ENCODE assay signal across 8 cellular contexts in the genomic region with DNA sequence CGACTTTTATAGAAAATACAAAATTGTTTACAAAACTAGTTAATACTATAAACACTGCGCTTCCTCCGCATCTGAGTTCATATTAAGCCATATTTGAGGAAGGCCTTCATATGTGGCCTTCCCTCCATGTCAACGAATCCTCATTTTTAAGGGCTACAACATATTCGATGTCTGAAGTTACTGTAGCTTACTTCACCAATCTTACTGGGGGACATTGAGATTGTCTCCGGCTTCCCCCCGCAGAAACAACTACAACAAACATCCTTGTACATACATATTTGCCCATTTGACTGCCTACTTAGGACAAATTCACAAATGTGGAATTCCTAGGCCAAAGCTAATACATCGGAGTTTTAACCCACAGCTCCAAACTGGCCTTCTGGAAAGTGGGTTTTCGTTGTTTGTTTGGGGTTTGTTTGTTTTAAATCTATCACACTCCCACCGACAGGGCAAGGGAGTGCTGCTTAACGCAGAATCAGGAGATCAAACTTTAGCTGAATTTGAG. TPM values are rescaled to one million over a fixed set of nuclear protein-coding genes. Genes with fewer than 3 reads are reported as not detected.
DNase-seq lines count a peak whose midpoint lies in the region; ATAC-seq, FAIRE-seq and TF ChIP-seq lines count a peak whose summit lies in the region.

No MANE protein-coding gene starts in this region.

- H3K4me1 ChIP-seq in left ventricle myocardium inferior = peaks cover 41% of the 10 kb centered on the region
- peaks cover 54% of the 10 kb centered on the region for H3K4me1 ChIP-seq in HepG2 (ENCODE audit: insufficient read depth, low read length)
- H3K4me1 ChIP-seq in uterus = peaks cover 3 to 4% of the 10 kb centered on the region in 2 donors

- H3K27ac Mint-ChIP-seq in activated naive CD8-positive, alpha-beta T cell treated with anti-CD3 and anti-CD28 coated beads, Interleukin-2, amount 10 ng/mL, durations not matched to agents 7 days and 5 days = peak overlapping the region; percentile 28

- peaks cover 31% of the 10 kb centered on the region for H3K79me2 ChIP-seq in HepG2 (ENCODE audit: insufficient read depth, low read length)

- TSS peak; percentile 94 for BruUV-seq in HepG2 (replicated peaks; lab: Mats Ljungman, UMichigan)

- H3K9ac ChIP-seq in HepG2 (ENCODE audit: insufficient read depth, low read depth, low read length) = peak overlapping the region; percentile 98

- FAIRE-seq in HepG2 (lab: Jason Lieb, UNC) = peak; percentile 49

- in situ Hi-C loops in HepG2 (cut with HindIII; ENCODE audit: extremely low pct_ligation_motif_present, low pct_unique_long_range_greater_than_20kb) = no loop called here

- TF ChIP-seq RAD21 in HepG2 (CRISPR knock-in tag; IDR thresholded peaks at IDR 0.05) = no peak

- DNase-seq in left ventricle myocardium inferior (no peak), Right ventricle myocardium inferior (ENCODE audit: missing footprints) (no peak), HepG2 (ENCODE audit: low spot score) (no peak), uterus (no peak), T-helper 9 cell (no peak), NCI-H2227 (lab: John Stamatoyannopoulos, UW; ENCODE audit: unreplicated experiment) (no peak)
- no peak for DNase-seq in activated naive CD8-positive, alpha-beta T cell treated with anti-CD3 and anti-CD28 coated beads, Interleukin-2, amount 10 ng/mL, durations not matched to agents 7 days and 5 days

- WGBS in HepG2 (ENCODE audit: low lambda C conversion rate) = 29% methylated on average over 11 of the region's 11 CpGs

- ATAC-seq in Right ventricle myocardium inferior (no peak), HepG2 (no peak), HG02571 (IDR thresholded peaks at IDR 0.05; ENCODE audit: unreplicated experiment) (no peak)
- no peak for ATAC-seq in activated naive CD8-positive, alpha-beta T cell treated with anti-CD3 and anti-CD28 coated beads, Interleukin-2, amount 10 ng/mL, durations not matched to agents 7 days and 5 days (ENCODE audit: low read depth)

- TF ChIP-seq POLR2A in HepG2 (IDR thresholded peaks at IDR 0.05; ENCODE audit: insufficient read depth in 1 of 2, low read depth in 2 of 2, low read length in 2 of 2) (no peak), uterus (IDR thresholded peaks at IDR 0.05) (no peak)

- H3K36me3 ChIP-seq in left ventricle myocardium inferior = peaks cover 7% of the 10 kb centered on the region
- H3K36me3 ChIP-seq in HepG2 (replicated peaks in 1 of 2; ENCODE audit: control insufficient read depth in 1 of 2, insufficient read depth in 2 of 2, low read length in 2 of 2) = peaks cover 4 to 5% of the 10 kb centered on the region in 2 experiments
- H3K36me3 ChIP-seq in uterus = no peaks in the 10 kb centered on the region

- H3K27ac ChIP-seq in left ventricle myocardium inferior (replicated peaks) (peak overlapping the region; percentile 92), HepG2 (ENCODE audit: extremely low read length, insufficient read depth, low read length) (peak overlapping the region; percentile 75), uterus (peak overlapping the region; percentile 96 to 99)

- POLR2A ChIA-PET in activated naive CD8-positive, alpha-beta T cell treated with anti-CD3 and anti-CD28 coated beads, Interleukin-2, amount 10 ng/mL, durations not matched to agents 7 days and 5 days (lab: Charles Lee) = interaction anchor here (1.1 kb wide), 1 partner anchor 63 kb away, joined by 4 read pairs; no protein-coding TSS in a partner anchor
- POLR2A ChIA-PET in HepG2 (lab: Yijun Ruan, JAX) = interaction anchor here (0.8 kb wide), 1 partner anchor 660 kb away, joined by 3 read pairs; the partner anchor contains the start of gene UGDH

- H3K9me3 ChIP-seq in left ventricle myocardium inferior (replicated peaks) (no peaks in the 10 kb centered on the region), HepG2 (ENCODE audit: low read length) (no peaks in the 10 kb centered on the region), uterus (no peaks in the 10 kb centered on the region)

- H3K27me3 ChIP-seq in left ventricle myocardium inferior (ENCODE audit: low read depth) = no peaks in the 10 kb centered on the region
- H3K27me3 ChIP-seq in HepG2 (ENCODE audit: control insufficient read depth in 1 of 2, insufficient read depth in 2 of 2, low read length in 2 of 2) = no peaks in the 10 kb centered on the region
- H3K27me3 ChIP-seq in uterus = no peaks in the 10 kb centered on the region

- no peaks in the 10 kb centered on the region for H3K9me3 Mint-ChIP-seq in activated naive CD8-positive, alpha-beta T cell treated with anti-CD3 and anti-CD28 coated beads, Interleukin-2, amount 10 ng/mL, durations not matched to agents 7 days and 5 days

- H3K4me3 Mint-ChIP-seq in activated naive CD8-positive, alpha-beta T cell treated with anti-CD3 and anti-CD28 coated beads, Interleukin-2, amount 10 ng/mL, durations not matched to agents 7 days and 5 days = peak overlapping the region; percentile 74

- H3K4me3 ChIP-seq in left ventricle myocardium inferior = peak overlapping the region; percentile 88
- peak overlapping the region; percentile 72 to 96 (median 86) for H3K4me3 ChIP-seq in HepG2 (replicated peaks in 1 of 3; ENCODE audit: insufficient read depth in 1 of 3, low read depth in 2 of 3, low read length in 3 of 3)
- peak overlapping the region; percentile 87 to 98 for H3K4me3 ChIP-seq in uterus

- CTCF ChIA-PET in HepG2 (lab: Yijun Ruan, JAX; ENCODE audit: low intra/inter-chr PET ratio, low total read pairs) = no interaction called here

- H3K27me3 Mint-ChIP-seq in activated naive CD8-positive, alpha-beta T cell treated with anti-CD3 and anti-CD28 coated beads, Interleukin-2, amount 10 ng/mL, durations not matched to agents 7 days and 5 days = peaks cover 22% of the 10 kb centered on the region

- no peak for TF ChIP-seq EP300 in HepG2 (IDR thresholded peaks at IDR 0.05; ENCODE audit: low read depth in 2 of 2, low read length in 2 of 2)
- TF ChIP-seq EP300 in HepG2 (CRISPR knock-in tag; IDR thresholded peaks at IDR 0.05; ENCODE audit: borderline replicate concordance) = no peak

- H3K4me1 Mint-ChIP-seq in activated naive CD8-positive, alpha-beta T cell treated with anti-CD3 and anti-CD28 coated beads, Interleukin-2, amount 10 ng/mL, durations not matched to agents 7 days and 5 days = peaks cover 14% of the 10 kb centered on the region

- no peaks in the 10 kb centered on the region for H4K20me1 ChIP-seq in HepG2 (ENCODE audit: insufficient read depth, low read length)

- peak overlapping the region; percentile 81 for H3K4me2 ChIP-seq in HepG2 (ENCODE audit: low read depth, low read length)

- TF ChIP-seq CTCF in left ventricle myocardium inferior (IDR thresholded peaks at IDR 0.05; ENCODE audit: borderline replicate concordance) = peak; percentile 16
- 0 out of 2 replicates have a peak, but pooled peaks have one; percentile 3 for TF ChIP-seq CTCF in HepG2 (CRISPR knock-in tag; IDR thresholded peaks at IDR 0.05)
- TF ChIP-seq CTCF in uterus (IDR thresholded peaks at IDR 0.05) = no peak

- intact Hi-C loops in left ventricle myocardium inferior (cut with micrococcal nuclease) = no loop called here
- intact Hi-C loops in Right ventricle myocardium inferior (cut with DNase I) = no loop called here
- intact Hi-C loops in HepG2 (cut with micrococcal nuclease; ENCODE audit: unreplicated experiment) = no loop called here
- intact Hi-C loops in uterus (cut with DNase I; ENCODE audit: low total_unique reads) = no loop called here

- peak overlapping the region; percentile 35 for H2AFZ ChIP-seq in HepG2 (ENCODE audit: low read length)

- no peaks in the 10 kb centered on the region for H3K36me3 Mint-ChIP-seq in activated naive CD8-positive, alpha-beta T cell treated with anti-CD3 and anti-CD28 coated beads, Interleukin-2, amount 10 ng/mL, durations not matched to agents 7 days and 5 days

RNA-seq across cellular contexts. Expression of gene FAM114A1, which starts 0.6 kb away (rescaled TPM):
- total RNA-seq in left ventricle myocardium inferior (19.5 TPM), Right ventricle myocardium inferior (25.3 TPM), HepG2 (2016; rRNA removed; fragmentation: Illumina TruSeq; extraction: Trizol) (61.0 and 87.0 TPM in 2 replicates), uterus (100 to 1,000 TPM in 1 of 4 donors, 10 to 100 TPM in 3; 41.2 to 273 (median 52.7) TPM)
- total RNA-seq in activated naive CD8-positive, alpha-beta T cell treated with anti-CD3 and anti-CD28 coated beads, Interleukin-2, amount 10 ng/mL, durations not matched to agents 7 days and 5 days = under 1 TPM; 0.33 to 0.34 TPM
- 8.9 and 9.7 TPM in 2 replicates for total RNA-seq in HepG2 (2016; cell fraction: cytosol; rRNA removed; fragmentation: Illumina TruSeq; extraction: Trizol; ENCODE audit: low read depth)
- 59.7 and 78.6 TPM in 2 replicates for total RNA-seq in HepG2 (2016; cell fraction: insoluble cytoplasmic fraction; rRNA removed; fragmentation: Illumina TruSeq; extraction: Trizol)
- total RNA-seq in HepG2 (2016; cell fraction: membrane; rRNA removed; fragmentation: Illumina TruSeq; extraction: Trizol) = 27.8 and 30.9 TPM in 2 replicates
- 36.3 and 40.0 TPM in 2 replicates for total RNA-seq in HepG2 (2016; cell fraction: nucleus; rRNA removed; fragmentation: Illumina TruSeq; extraction: Trizol)
- 70.4 and 76.9 TPM in 2 replicates for polyA plus RNA-seq in HepG2 (2011; rRNA removed)
- polyA plus RNA-seq in HepG2 (2011; cell fraction: cytosol; rRNA removed) = 80.2 and 86.3 TPM in 2 replicates
- 71.8 and 99.8 TPM in 2 replicates for polyA plus RNA-seq in HepG2 (2011; cell fraction: nucleus; rRNA removed)
- polyA plus RNA-seq in HepG2 (2012) = 46.7 and 54.6 TPM in 2 replicates
- polyA plus RNA-seq in HepG2 (2016; cell fraction: cytosol; fragmentation: Illumina TruSeq; extraction: Trizol; ENCODE audit: low read depth) = 6.6 and 8.5 TPM in 2 replicates
- 47.8 and 57.1 TPM in 2 replicates for polyA plus RNA-seq in HepG2 (2016; cell fraction: insoluble cytoplasmic fraction; fragmentation: Illumina TruSeq; extraction: Trizol; ENCODE audit: low read depth)
- 14.4 and 15.0 TPM in 2 replicates for polyA plus RNA-seq in HepG2 (2016; cell fraction: membrane; fragmentation: Illumina TruSeq; extraction: Trizol; ENCODE audit: low read depth)
- 39.6 and 49.5 TPM in 2 replicates for polyA plus RNA-seq in HepG2 (2016; cell fraction: nucleus; fragmentation: Illumina TruSeq; extraction: Trizol; ENCODE audit: insufficient read depth, low read depth)
- 28.7 and 145 TPM in 2 replicates for polyA minus RNA-seq in HepG2 (2011; rRNA and poly(A)+ RNA removed; ENCODE audit: low replicate concordance)
- polyA minus RNA-seq in HepG2 (2011; cell fraction: cytosol; rRNA and poly(A)+ RNA removed) = 64.1 and 82.7 TPM in 2 replicates
- polyA minus RNA-seq in HepG2 (2011; cell fraction: nucleus; rRNA and poly(A)+ RNA removed) = 115 and 140 TPM in 2 replicates

RNA-seq across cellular contexts. Expression of gene TLR6, which starts 10.4 kb away (rescaled TPM):
- total RNA-seq in left ventricle myocardium inferior (0.71 TPM), Right ventricle myocardium inferior (1.5 TPM), HepG2 (2016; rRNA removed; fragmentation: Illumina TruSeq; extraction: Trizol) (0.52 and 0.71 TPM in 2 replicates), uterus (1 to 10 TPM; 1.5 to 10.0 (median 4.4) TPM)
- total RNA-seq in activated naive CD8-positive, alpha-beta T cell treated with anti-CD3 and anti-CD28 coated beads, Interleukin-2, amount 10 ng/mL, durations not matched to agents 7 days and 5 days = 1 to 10 TPM; 4.8 to 5.9 TPM
- 0.40 and 0.62 TPM in 2 replicates for total RNA-seq in HepG2 (2016; cell fraction: cytosol; rRNA removed; fragmentation: Illumina TruSeq; extraction: Trizol; ENCODE audit: low read depth)
- total RNA-seq in HepG2 (2016; cell fraction: insoluble cytoplasmic fraction; rRNA removed; fragmentation: Illumina TruSeq; extraction: Trizol) = 0.31 and 0.54 TPM in 2 replicates
- 1.0 and 1.2 TPM in 2 replicates for total RNA-seq in HepG2 (2016; cell fraction: membrane; rRNA removed; fragmentation: Illumina TruSeq; extraction: Trizol)
- total RNA-seq in HepG2 (2016; cell fraction: nucleus; rRNA removed; fragmentation: Illumina TruSeq; extraction: Trizol) = 0.71 and 0.72 TPM in 2 replicates
- polyA plus RNA-seq in HepG2 (2011; rRNA removed) = 0.18 and 0.33 TPM in 2 replicates
- 0.05 and 0.12 TPM in 2 replicates for polyA plus RNA-seq in HepG2 (2011; cell fraction: cytosol; rRNA removed)
- polyA plus RNA-seq in HepG2 (2011; cell fraction: nucleus; rRNA removed) = 0.19 and 0.23 TPM in 2 replicates
- 0.12 and 0.39 TPM in 2 replicates for polyA plus RNA-seq in HepG2 (2012)
- polyA plus RNA-seq in HepG2 (2016; cell fraction: cytosol; fragmentation: Illumina TruSeq; extraction: Trizol; ENCODE audit: low read depth) = 0.02 TPM in 1 of 2 replicates, not detected in the other
- polyA plus RNA-seq in HepG2 (2016; cell fraction: insoluble cytoplasmic fraction; fragmentation: Illumina TruSeq; extraction: Trizol; ENCODE audit: low read depth) = 0.17 and 0.19 TPM in 2 replicates
- polyA plus RNA-seq in HepG2 (2016; cell fraction: membrane; fragmentation: Illumina TruSeq; extraction: Trizol; ENCODE audit: low read depth) = 0.03 and 0.06 TPM in 2 replicates
- 0.61 and 0.71 TPM in 2 replicates for polyA plus RNA-seq in HepG2 (2016; cell fraction: nucleus; fragmentation: Illumina TruSeq; extraction: Trizol; ENCODE audit: insufficient read depth, low read depth)
- 0.20 and 7.2 TPM in 2 replicates for polyA minus RNA-seq in HepG2 (2011; rRNA and poly(A)+ RNA removed; ENCODE audit: low replicate concordance)
- 0.26 and 0.59 TPM in 2 replicates for polyA minus RNA-seq in HepG2 (2011; cell fraction: cytosol; rRNA and poly(A)+ RNA removed)
- polyA minus RNA-seq in HepG2 (2011; cell fraction: nucleus; rRNA and poly(A)+ RNA removed) = 0.62 and 0.90 TPM in 2 replicates

Comparison
In these comparisons a context has a peak if more than half of its experiments do, and no peak if none do; other contexts are left out.
1. CTCF ChIP-seq: peak in left ventricle myocardium inferior (single experiment) and HepG2 (single experiment); none in uterus (0 of 4).
2. RNA of gene FAM114A1, which starts 0.6 kb away (total RNA-seq): 8.9 to 87.0 TPM in HepG2, 41.2 to 273 TPM in uterus, 25.3 TPM in Right ventricle myocardium inferior (single experiment) and 19.5 TPM in left ventricle myocardium inferior (single experiment); 0.33 to 0.34 TPM in activated naive CD8-positive, alpha-beta T cell treated with anti-CD3 and anti-CD28 coated beads, Interleukin-2, amount 10 ng/mL, durations not matched to agents 7 days and 5 days; every median in the first group is over 4 times any median in the second.
3. Peak in every context shown above with its lines, with median percentiles within 50 percentile points of each other: H3K27ac ChIP-seq and H3K4me3 ChIP-seq.